14 cellular contexts compared by ENCODE assay signal in genomic region chr9:136646827-136647711, GRCh38. TPM values are rescaled to one million over a fixed set of nuclear protein-coding genes. Genes with fewer than 3 reads are reported as not detected.
DNase-seq lines count a peak whose midpoint lies in the region; ATAC-seq and TF ChIP-seq lines count a peak whose summit lies in the region.
"Had no signal": no experiment of that assay in that cellular context is flagged by ENCODE, and none has a peak within 500 bp of the region (broad histone marks: within the 10 kb centered on the region; RNA-seq: fewer than 3 reads in every experiment).

No MANE protein-coding gene starts in this region.

- H3K4me1 ChIP-seq in psoas muscle: peaks cover 10% of the 10 kb centered on the region
- no peaks in the 10 kb centered on the region for H3K4me1 ChIP-seq in uterus

- H3K27ac ChIP-seq in caudate nucleus (ENCODE audit: low read depth, low read length) (peak overlapping the region; percentile 30), psoas muscle (peak overlapping the region; percentile 60), uterus (peak overlapping the region; percentile 22 to 55)

- no peak for ATAC-seq in left ventricle myocardium superior
- ATAC-seq in psoas muscle: no peak
- ATAC-seq in HG03108 (IDR thresholded peaks at IDR 0.05; ENCODE audit: unreplicated experiment): no peak

- intact Hi-C loops in left ventricle myocardium superior (cut with micrococcal nuclease) (no loop called here), psoas muscle (cut with DNase I) (loop anchor here in 1 of 2 donors (5.0 kb wide), 1 partner anchor 45 kb away; no protein-coding TSS in a partner anchor), uterus (cut with DNase I; ENCODE audit: low total_unique reads) (no loop called here)

- no peak for TF ChIP-seq POLR2A in uterus (IDR thresholded peaks at IDR 0.05)

- no peaks in the 10 kb centered on the region for H3K36me3 ChIP-seq in psoas muscle (ENCODE audit: insufficient read depth in 1 of 2, low read depth in 1 of 2)
- no peaks in the 10 kb centered on the region for H3K36me3 ChIP-seq in uterus
- H3K36me3 ChIP-seq: Peyer's patch had no signal

- DNase-seq in caudate nucleus (lab: John Stamatoyannopoulos, UW) (no peak), left ventricle myocardium superior (peak; percentile 37), psoas muscle (peak in 1 of 2 donors; percentile 17), uterus (no peak), NCI-H146 treated with DMSO at 0.1 percent for 48 hours (lab: John Stamatoyannopoulos, UW; ENCODE audit: unreplicated experiment) (no peak), NCI-H526 treated with DMSO at 0.1 percent for 48 hours (lab: John Stamatoyannopoulos, UW) (no peak)
- DNase-seq: activated CD4-positive, alpha-beta memory T cell treated with anti-CD3 and anti-CD28 coated beads, Interleukin-2, amount 10 ng/mL, durations not matched to agents 7 days and 5 days; NCI-H1930; NCI-H69; stimulated activated CD4-positive, alpha-beta T cell treated with anti-CD3 and anti-CD28 coated beads, Interleukin-2, amount 100 ng/mL, for 48 hours; stimulated activated CD8-positive, alpha-beta memory T cell treated with anti-CD3 and anti-CD28 coated beads, Interleukin-4, amount 100 ng/mL, for 48 hours; SW 1271 had no signal

- no peaks in the 10 kb centered on the region for H3K9me3 ChIP-seq in psoas muscle
- no peaks in the 10 kb centered on the region for H3K9me3 ChIP-seq in uterus
- H3K9me3 ChIP-seq: Peyer's patch had no signal

- TF ChIP-seq CTCF in psoas muscle (IDR thresholded peaks at IDR 0.05) (no peak), uterus (IDR thresholded peaks at IDR 0.05) (no peak)

- peak overlapping the region; percentile 63 for H3K4me3 ChIP-seq in psoas muscle
- no peak overlapping the region for H3K4me3 ChIP-seq in uterus

- H3K27me3 ChIP-seq in psoas muscle (ENCODE audit: insufficient read depth in 3 of 3, low read length in 2 of 3) (peaks cover 0 to 14% (median 0%) of the 10 kb centered on the region in 3 donors), uterus (peaks cover 0 to 7% of the 10 kb centered on the region in 2 donors)

- 68 to 71% (median 70%) methylated on average over 27 to 29 of the region's 29 CpGs for WGBS in psoas muscle, 3 donors

RNA-seq across cellular contexts. Expression of gene EGFL7, which starts 15.6 kb away (rescaled TPM):
- total RNA-seq in left ventricle myocardium superior (63.8 TPM), psoas muscle (10 to 100 TPM; 47.0 to 55.3 (median 48.8) TPM), uterus (1,000 to 10,000 TPM in 1 of 4 donors, 100 to 1,000 TPM in 3; 119 to 1,791 (median 307) TPM)
- 10 to 100 TPM; 34.7 to 73.4 (median 48.4) TPM for polyA plus RNA-seq in psoas muscle

RNA-seq across cellular contexts. Expression of gene AGPAT2, which starts 40.2 kb away (rescaled TPM):
- total RNA-seq in left ventricle myocardium superior: 53.8 TPM
- total RNA-seq in psoas muscle: 10 to 100 TPM; 15.5 to 46.3 (median 31.5) TPM
- polyA plus RNA-seq in psoas muscle: 10 to 100 TPM; 25.9 to 66.5 (median 46.8) TPM
- 10 to 100 TPM; 22.7 to 45.1 (median 38.6) TPM for total RNA-seq in uterus
